Comparison of ENCODE assay signal across 9 cellular contexts in the genomic region with DNA sequence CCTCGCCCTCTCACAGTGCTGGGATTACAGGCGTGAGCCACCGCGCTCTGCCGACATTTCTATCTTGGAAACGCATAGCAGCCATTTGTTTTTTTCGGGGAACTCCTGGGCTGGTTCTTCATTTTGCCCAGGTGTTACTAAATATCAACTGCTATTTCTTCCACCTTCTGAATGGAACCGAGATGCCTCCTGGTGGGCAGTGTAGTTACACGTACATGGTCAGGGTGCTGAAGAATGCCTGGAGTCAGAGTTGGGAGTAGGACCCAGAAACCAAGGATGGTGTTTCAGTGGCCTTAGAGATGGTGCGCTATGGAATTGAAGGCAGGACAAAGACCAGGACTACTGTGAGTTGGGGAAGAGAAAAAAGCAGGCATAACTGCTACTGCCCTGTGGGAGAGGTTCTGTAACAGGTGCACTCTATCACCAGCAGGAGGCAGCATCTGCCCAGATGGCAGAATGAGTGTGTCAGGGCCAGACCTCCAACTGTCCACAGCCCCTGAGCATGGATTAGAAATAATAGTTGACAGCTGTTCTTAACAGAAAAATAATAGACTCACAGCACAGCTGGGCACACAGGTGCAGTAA.
DNase-seq lines count a peak whose midpoint lies in the region; ATAC-seq and TF ChIP-seq lines count a peak whose summit lies in the region.
"Had no signal": no experiment of that assay in that cellular context is flagged by ENCODE, and none has a peak within 500 bp of the region (broad histone marks: within the 10 kb centered on the region; RNA-seq: fewer than 3 reads in every experiment).

No MANE protein-coding gene starts in this region.

- H3K4me3 ChIP-seq in colonic mucosa (no peak overlapping the region), neural progenitor cell (no peak overlapping the region)

- peaks cover 7% of the 10 kb centered on the region for H3K27me3 Mint-ChIP-seq in neural progenitor cell (ENCODE audit: insufficient read depth, low read depth)
- H3K27me3 Mint-ChIP-seq: activated naive CD4-positive, alpha-beta T cell treated with anti-CD3 and anti-CD28 coated beads, Interleukin-2, amount 50 U/mL, for 24 hours had no signal

- H3K27me3 ChIP-seq in colonic mucosa (no peaks in the 10 kb centered on the region), neural progenitor cell (no peaks in the 10 kb centered on the region)

- no peaks in the 10 kb centered on the region for H3F3A ChIP-seq in neural progenitor cell (ENCODE audit: low read depth)

- no peaks in the 10 kb centered on the region for H3K36me3 ChIP-seq in colonic mucosa
- no peaks in the 10 kb centered on the region for H3K36me3 ChIP-seq in neural progenitor cell

- H3K4me1 Mint-ChIP-seq in neural progenitor cell, result no peaks in the 10 kb centered on the region
- H3K4me1 Mint-ChIP-seq: activated naive CD4-positive, alpha-beta T cell treated with anti-CD3 and anti-CD28 coated beads, Interleukin-2, amount 50 U/mL, for 24 hours had no signal

- TF ChIP-seq CTCF in colonic mucosa (IDR thresholded peaks at IDR 0.05), result peak; percentile 75
- peak; percentile 68 for TF ChIP-seq CTCF in neural progenitor cell (IDR thresholded peaks at IDR 0.05)

- H2AFZ ChIP-seq in neural progenitor cell (replicated peaks), result no peak overlapping the region

- no peaks in the 10 kb centered on the region for H3K9me3 ChIP-seq in colonic mucosa
- peaks cover 6% of the 10 kb centered on the region for H3K9me3 ChIP-seq in neural progenitor cell (ENCODE audit: low read depth)

- H3K79me2 ChIP-seq in neural progenitor cell (ENCODE audit: low read depth), result no peaks in the 10 kb centered on the region

- intact Hi-C loops in colonic mucosa (cut with DNase I) (loop anchor here (5.0 to 10.0 kb wide), 2 partner anchors 558 to 630 kb away; no protein-coding TSS in a partner anchor), left ventricle myocardium superior (cut with micrococcal nuclease) (no loop called here)

- H3K4me3 Mint-ChIP-seq in neural progenitor cell, result no peak overlapping the region
- H3K4me3 Mint-ChIP-seq: activated naive CD4-positive, alpha-beta T cell treated with anti-CD3 and anti-CD28 coated beads, Interleukin-2, amount 50 U/mL, for 24 hours had no signal

- H3K4me1 ChIP-seq in colonic mucosa, result no peaks in the 10 kb centered on the region
- no peaks in the 10 kb centered on the region for H3K4me1 ChIP-seq in neural progenitor cell

- H3K27ac Mint-ChIP-seq in neural progenitor cell, result no peak overlapping the region
- H3K27ac Mint-ChIP-seq: activated naive CD4-positive, alpha-beta T cell treated with anti-CD3 and anti-CD28 coated beads, Interleukin-2, amount 50 U/mL, for 24 hours had no signal

- ATAC-seq in HG02943 (IDR thresholded peaks at IDR 0.05; ENCODE audit: low read depth, unreplicated experiment) (peak; percentile 73), left ventricle myocardium superior (no peak)

- H3K9me3 Mint-ChIP-seq in neural progenitor cell, result peaks cover 29% of the 10 kb centered on the region

- DNase-seq in SHP77 (lab: John Stamatoyannopoulos, UW) (peak; percentile 17 to 24), SHP77 treated with DMSO at 0.1 percent for 48 hours (lab: John Stamatoyannopoulos, UW) (no peak), SKM-1 (lab: John Stamatoyannopoulos, UW; ENCODE audit: unreplicated experiment) (peak; percentile 13), colonic mucosa (peak; percentile 60), neural progenitor cell (ENCODE audit: low spot score) (peak; percentile 69), HPDE6-E6E7 (ENCODE audit: extremely low spot score) (no peak), left ventricle myocardium superior (no peak)

- H3K9ac ChIP-seq in colonic mucosa (ENCODE audit: low read depth in 2 of 2, low read length in 2 of 2) (no peak overlapping the region), neural progenitor cell (no peak overlapping the region)

- no peaks in the 10 kb centered on the region for H3K36me3 Mint-ChIP-seq in neural progenitor cell
- H3K36me3 Mint-ChIP-seq: activated naive CD4-positive, alpha-beta T cell treated with anti-CD3 and anti-CD28 coated beads, Interleukin-2, amount 50 U/mL, for 24 hours had no signal

- H3K27ac ChIP-seq in colonic mucosa, result no peak overlapping the region
- H3K27ac ChIP-seq in neural progenitor cell, result no peak overlapping the region

- no peaks in the 10 kb centered on the region for H4K20me1 ChIP-seq in neural progenitor cell (ENCODE audit: low read depth)

- H3K4me2 ChIP-seq in neural progenitor cell, result no peak overlapping the region

Comparison
In these comparisons a context has a peak if more than half of its experiments do, and no peak if none do; other contexts are left out.
1. DNase-seq: peak in SHP77 (2 of 2), SKM-1 (single experiment), colonic mucosa (single experiment) and neural progenitor cell (single experiment); none in SHP77 treated with DMSO at 0.1 percent for 48 hours (single experiment), HPDE6-E6E7 (single experiment) and left ventricle myocardium superior (single experiment).